In the genomic region with DNA sequence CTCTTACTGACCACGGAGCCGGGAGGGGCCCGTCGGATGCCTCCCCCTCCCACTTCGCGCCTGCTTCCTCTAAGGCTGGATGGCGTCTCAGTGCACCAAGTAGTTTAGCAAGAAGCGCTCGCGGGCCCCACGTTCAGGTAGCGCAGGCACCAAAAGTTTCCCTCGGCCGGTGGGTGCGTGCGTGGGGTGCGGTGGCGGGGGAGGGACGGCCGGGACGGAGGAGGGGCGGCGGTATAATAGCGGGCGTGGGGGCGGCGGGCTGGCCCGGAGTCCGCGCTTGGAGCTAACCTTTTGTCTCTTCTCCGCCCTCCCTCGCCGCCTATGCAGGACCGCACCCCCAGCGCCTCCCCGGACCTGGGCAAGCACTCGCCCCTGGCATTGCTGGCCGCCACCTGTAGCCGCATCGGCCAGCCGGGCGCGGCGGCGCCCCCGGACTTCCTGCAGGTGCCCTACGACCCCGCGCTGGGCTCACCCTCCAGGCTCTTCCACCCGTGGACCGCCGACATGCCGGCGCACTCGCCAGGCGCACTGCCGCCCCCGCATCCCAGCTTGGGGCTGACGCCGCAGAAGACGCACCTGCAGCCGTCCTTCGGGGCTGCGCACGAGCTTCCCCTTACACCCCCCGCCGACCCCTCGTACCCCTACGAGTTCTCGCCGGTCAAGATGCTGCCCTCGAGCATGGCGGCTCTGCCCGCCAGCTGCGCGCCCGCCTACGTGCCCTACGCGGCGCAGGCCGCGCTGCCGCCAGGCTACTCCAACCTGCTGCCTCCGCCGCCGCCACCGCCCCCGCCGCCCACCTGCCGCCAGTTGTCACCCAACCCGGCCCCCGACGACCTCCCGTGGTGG, we compare ENCODE assay signal across 9 cellular contexts. TPM values are rescaled to one million over a fixed set of nuclear protein-coding genes. Genes with fewer than 3 reads are reported as not detected.
DNase-seq lines count a peak whose midpoint lies in the region; ATAC-seq and TF ChIP-seq lines count a peak whose summit lies in the region.
"Had no signal": no experiment of that assay in that cellular context is flagged by ENCODE, and none has a peak within 500 bp of the region (broad histone marks: within the 10 kb centered on the region; RNA-seq: fewer than 3 reads in every experiment).

No MANE protein-coding gene starts in this region.

- H3K9me3 Mint-ChIP-seq in memory B cell (no peaks in the 10 kb centered on the region), type B pancreatic cell (no peaks in the 10 kb centered on the region)

- H3K36me3 ChIP-seq in cardiac muscle cell (no peaks in the 10 kb centered on the region), right atrium auricular region (no peaks in the 10 kb centered on the region), adipocyte (ENCODE audit: control insufficient read depth, insufficient read depth, low read length, severe bottlenecking) (no peaks in the 10 kb centered on the region)

- no peak for ATAC-seq in memory B cell (ENCODE audit: low read depth)
- no peak for ATAC-seq in GM21381 (IDR thresholded peaks at IDR 0.05; ENCODE audit: unreplicated experiment)

- H3K27me3 ChIP-seq in cardiac muscle cell (peaks cover 87% of the 10 kb centered on the region), right atrium auricular region (peaks cover 7 to 36% of the 10 kb centered on the region in 2 donors), adipocyte (replicated peaks; ENCODE audit: control insufficient read depth, insufficient read depth, low read length) (peaks cover 43% of the 10 kb centered on the region)

- H3K27me3 Mint-ChIP-seq in memory B cell, result peaks cover 18% of the 10 kb centered on the region
- peaks cover 77% of the 10 kb centered on the region for H3K27me3 Mint-ChIP-seq in type B pancreatic cell

- peak overlapping the region; percentile 74 for H3K4me3 Mint-ChIP-seq in memory B cell
- H3K4me3 Mint-ChIP-seq in type B pancreatic cell, result peak overlapping the region; percentile 85

- TF ChIP-seq CTCF in cardiac muscle cell (IDR thresholded peaks at IDR 0.05; ENCODE audit: low read depth, low read length) (no peak), right atrium auricular region (IDR thresholded peaks at IDR 0.05) (no peak), type B pancreatic cell (conservative IDR thresholded peaks at IDR 0.05) (no peak)

- H3K27ac Mint-ChIP-seq in memory B cell (no peak overlapping the region), type B pancreatic cell (no peak overlapping the region)
- H3K27ac Mint-ChIP-seq: CD4-positive, CD25-positive, alpha-beta regulatory T cell had no signal

- H3K4me1 ChIP-seq in cardiac muscle cell (ENCODE audit: low read depth) (peaks cover 5% of the 10 kb centered on the region), right atrium auricular region (peaks cover 0 to 52% of the 10 kb centered on the region in 2 donors), adipocyte (ENCODE audit: control insufficient read depth, insufficient read depth, low read length) (no peaks in the 10 kb centered on the region)

- peak overlapping the region; percentile 36 for H3K4me3 ChIP-seq in cardiac muscle cell
- peak overlapping the region in 1 of 2 donors; percentile 52 for H3K4me3 ChIP-seq in right atrium auricular region
- H3K4me3 ChIP-seq in adipocyte (ENCODE audit: low read length), result peak overlapping the region; percentile 76

- H3K4me1 Mint-ChIP-seq in memory B cell (peaks cover 7% of the 10 kb centered on the region), type B pancreatic cell (ENCODE audit: unreplicated experiment) (peaks cover 16% of the 10 kb centered on the region)

- DNase-seq in cardiac muscle cell (ENCODE audit: low read depth in 1 of 2, low spot score in 1 of 2) (no peak), right atrium auricular region (ENCODE audit: low spot score) (no peak), adipocyte (ENCODE audit: low read depth) (no peak), memory B cell (ENCODE audit: low spot score in 2 of 2) (no peak), type B pancreatic cell (ENCODE audit: extremely low spot score, unreplicated experiment) (no peak), Ammon's horn (ENCODE audit: low spot score) (no peak), NCI-H2227 treated with DMSO at 0.1 percent for 48 hours (lab: John Stamatoyannopoulos, UW) (no peak)

- H3K27ac ChIP-seq in cardiac muscle cell (no peak overlapping the region), right atrium auricular region (no peak overlapping the region)

- peaks cover 1% of the 10 kb centered on the region for H3K36me3 Mint-ChIP-seq in memory B cell
- no peaks in the 10 kb centered on the region for H3K36me3 Mint-ChIP-seq in type B pancreatic cell
- H3K36me3 Mint-ChIP-seq: CD4-positive, CD25-positive, alpha-beta regulatory T cell had no signal

- no peak overlapping the region for H3K9ac ChIP-seq in adipocyte (ENCODE audit: low read length)

- H3K9me3 ChIP-seq in cardiac muscle cell (ENCODE audit: low read depth) (no peaks in the 10 kb centered on the region), right atrium auricular region (no peaks in the 10 kb centered on the region), adipocyte (ENCODE audit: control insufficient read depth, low read length) (no peaks in the 10 kb centered on the region)

RNA-seq across cellular contexts. Expression of a gene that starts 1.0 kb away (rescaled TPM):
- total RNA-seq in cardiac muscle cell (0.69 and 2.0 TPM in 2 replicates), right atrium auricular region (under 1 TPM in 1 of 2 donors, not detected in 1; 0.33 TPM), type B pancreatic cell (ENCODE audit: low replicate concordance) (1.1 and 4.4 TPM in 2 replicates)
- 0.25 TPM in 1 of 2 replicates, not detected in the other for polyA plus RNA-seq in cardiac muscle cell
- total RNA-seq: CD4-positive, CD25-positive, alpha-beta regulatory T cell had no signal
- polyA plus RNA-seq: CD4-positive, CD25-positive, alpha-beta regulatory T cell had no signal

RNA-seq across cellular contexts. Expression of a gene that starts 54.0 kb away (rescaled TPM):
- total RNA-seq in cardiac muscle cell, result 1.0 and 1.5 TPM in 2 replicates
- polyA plus RNA-seq in cardiac muscle cell, result 2.9 and 6.2 TPM in 2 replicates
- total RNA-seq in right atrium auricular region, result not detected
- not detected in 2 replicates for total RNA-seq in type B pancreatic cell (ENCODE audit: low replicate concordance)
- total RNA-seq: CD4-positive, CD25-positive, alpha-beta regulatory T cell had no signal
- polyA plus RNA-seq: CD4-positive, CD25-positive, alpha-beta regulatory T cell had no signal
